Comparison of ENCODE assay signal across 21 cellular contexts in the genomic region with DNA sequence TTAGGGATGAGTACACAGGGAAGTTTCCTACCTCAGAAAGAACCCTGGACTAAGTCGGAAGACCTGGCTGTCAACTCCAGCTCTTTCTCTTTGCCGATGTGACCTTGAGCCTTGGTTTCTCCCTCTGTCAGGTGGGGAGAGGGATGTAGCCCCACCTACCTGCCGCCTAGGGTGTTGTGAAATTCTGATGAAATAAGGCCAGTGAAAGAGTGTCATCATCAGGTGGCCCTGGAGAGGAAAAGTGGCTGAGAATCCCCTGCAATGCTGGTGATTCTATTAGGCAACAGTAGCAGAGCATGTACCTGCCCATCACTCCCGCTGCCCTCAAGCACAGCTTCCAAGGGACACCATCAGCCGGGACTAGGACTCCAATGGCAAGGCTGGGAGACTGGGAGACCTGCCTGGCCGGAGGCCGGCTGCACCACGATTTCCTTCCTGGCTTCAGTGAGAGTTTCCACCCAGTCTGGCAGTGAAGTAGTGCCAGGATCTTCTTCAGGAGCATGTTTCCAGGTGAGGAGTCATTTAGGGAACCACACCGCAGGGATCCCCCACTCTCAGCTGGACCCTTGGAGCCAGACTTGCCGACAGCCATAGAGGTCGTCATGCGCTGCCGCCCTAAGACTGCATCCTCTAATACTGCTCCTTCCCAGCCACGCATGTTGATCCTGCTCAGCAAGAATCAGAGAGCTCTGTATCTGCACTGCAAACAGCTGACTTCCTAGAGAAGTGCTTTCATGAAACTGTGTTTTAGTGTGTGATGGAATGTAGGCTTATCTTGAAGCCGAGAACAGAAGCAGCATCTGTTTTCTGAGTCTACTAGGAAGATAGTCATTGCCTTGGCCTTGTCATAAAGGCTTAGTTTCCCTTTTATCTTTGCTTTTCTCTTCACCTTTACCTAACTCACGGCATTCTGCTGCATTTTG.
"Had no signal": no experiment of that assay in that cellular context is flagged by ENCODE, and none has a peak within 500 bp of the region (broad histone marks: within the 10 kb centered on the region; RNA-seq: fewer than 3 reads in every experiment).

No MANE protein-coding gene starts in this region.

- DNase-seq: activated B cell treated with CpG ODN at 0.5 μM for 24 hours; activated CD4-positive, alpha-beta T cell treated with anti-CD3 and anti-CD28 coated beads for 36 hours; activated CD4-positive, alpha-beta T cell treated with anti-CD3 and anti-CD28 coated beads, Interleukin-2, amount 50 U/mL, for 48 hours; activated CD8-positive, alpha-beta memory T cell treated with anti-CD3 and anti-CD28 coated beads, Interleukin-2, amount 50 U/mL, for 48 hours; activated naive CD4-positive, alpha-beta T cell treated with Interleukin-2 at 50 U/mL for 16 hours; activated naive CD8-positive, alpha-beta T cell treated with anti-CD3 and anti-CD28 coated beads for 36 hours; activated T-cell treated with anti-CD3 and anti-CD28 coated beads, Interleukin-2, amount 50 U/mL, for 4 hours; colonic mucosa; dorsolateral prefrontal cortex; effector memory CD8-positive, alpha-beta T cell; left colon; naive B cell; ovary; psoas muscle; right cardiac atrium; T1000; transverse colon had no signal

- H3K27ac ChIP-seq: colonic mucosa, dorsolateral prefrontal cortex, psoas muscle, skin epidermis, transverse colon, vagina had no signal

- H3K9me3 ChIP-seq: colonic mucosa, ovary, psoas muscle, transverse colon, vagina had no signal

- H3K36me3 ChIP-seq: colonic mucosa, ovary, transverse colon, vagina had no signal

- H3K27me3 ChIP-seq: colonic mucosa, ovary, transverse colon, vagina had no signal

- H3K4me3 ChIP-seq: colonic mucosa, dorsolateral prefrontal cortex, ovary, psoas muscle, skin epidermis, transverse colon, vagina had no signal

- H3K4me1 ChIP-seq: colonic mucosa, psoas muscle, transverse colon, vagina had no signal

- ATAC-seq: activated CD4-positive, alpha-beta T cell treated with anti-CD3 and anti-CD28 coated beads for 36 hours; activated T-cell treated with anti-CD3 and anti-CD28 coated beads, Interleukin-2, amount 50 U/mL, for 4 hours; effector memory CD8-positive, alpha-beta T cell; esophagus mucosa; left colon; psoas muscle; stimulated activated memory B cell treated with anti-CD40 and anti-IgM and Interleukin-4, amounts not matched to agents 10 μg/mL and 1 μg/mL and 100 μg/mL, for 72 hours had no signal
